In the genomic region with DNA sequence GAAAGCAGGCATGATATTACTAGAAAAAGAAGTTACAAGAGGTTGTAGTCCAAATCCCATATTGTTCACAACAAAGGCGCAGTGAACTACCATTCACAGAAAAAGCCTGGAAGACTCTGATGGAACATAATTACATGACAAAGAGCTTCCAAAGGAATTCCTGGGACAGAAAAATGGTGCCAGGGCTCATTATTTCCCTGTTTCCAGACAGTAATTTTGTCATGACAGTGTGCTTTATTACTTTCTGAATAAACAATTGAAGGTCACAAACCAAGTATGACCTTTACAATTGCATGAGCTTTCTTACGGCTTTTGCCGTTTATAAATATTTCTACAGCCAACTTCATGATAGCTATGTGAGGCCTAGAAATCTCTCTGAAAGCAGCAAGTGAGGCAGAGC, we compare ENCODE assay signal across 1 cellular context.
TF ChIP-seq lines count a peak whose summit lies in the region.

No MANE protein-coding gene starts in this region.

TF ChIP-seq in GM23338, 12 proteins besides CTCF, POLR2A, EP300 and RAD21 (continued from another document):
- TF ChIP-seq, protein P1, sequence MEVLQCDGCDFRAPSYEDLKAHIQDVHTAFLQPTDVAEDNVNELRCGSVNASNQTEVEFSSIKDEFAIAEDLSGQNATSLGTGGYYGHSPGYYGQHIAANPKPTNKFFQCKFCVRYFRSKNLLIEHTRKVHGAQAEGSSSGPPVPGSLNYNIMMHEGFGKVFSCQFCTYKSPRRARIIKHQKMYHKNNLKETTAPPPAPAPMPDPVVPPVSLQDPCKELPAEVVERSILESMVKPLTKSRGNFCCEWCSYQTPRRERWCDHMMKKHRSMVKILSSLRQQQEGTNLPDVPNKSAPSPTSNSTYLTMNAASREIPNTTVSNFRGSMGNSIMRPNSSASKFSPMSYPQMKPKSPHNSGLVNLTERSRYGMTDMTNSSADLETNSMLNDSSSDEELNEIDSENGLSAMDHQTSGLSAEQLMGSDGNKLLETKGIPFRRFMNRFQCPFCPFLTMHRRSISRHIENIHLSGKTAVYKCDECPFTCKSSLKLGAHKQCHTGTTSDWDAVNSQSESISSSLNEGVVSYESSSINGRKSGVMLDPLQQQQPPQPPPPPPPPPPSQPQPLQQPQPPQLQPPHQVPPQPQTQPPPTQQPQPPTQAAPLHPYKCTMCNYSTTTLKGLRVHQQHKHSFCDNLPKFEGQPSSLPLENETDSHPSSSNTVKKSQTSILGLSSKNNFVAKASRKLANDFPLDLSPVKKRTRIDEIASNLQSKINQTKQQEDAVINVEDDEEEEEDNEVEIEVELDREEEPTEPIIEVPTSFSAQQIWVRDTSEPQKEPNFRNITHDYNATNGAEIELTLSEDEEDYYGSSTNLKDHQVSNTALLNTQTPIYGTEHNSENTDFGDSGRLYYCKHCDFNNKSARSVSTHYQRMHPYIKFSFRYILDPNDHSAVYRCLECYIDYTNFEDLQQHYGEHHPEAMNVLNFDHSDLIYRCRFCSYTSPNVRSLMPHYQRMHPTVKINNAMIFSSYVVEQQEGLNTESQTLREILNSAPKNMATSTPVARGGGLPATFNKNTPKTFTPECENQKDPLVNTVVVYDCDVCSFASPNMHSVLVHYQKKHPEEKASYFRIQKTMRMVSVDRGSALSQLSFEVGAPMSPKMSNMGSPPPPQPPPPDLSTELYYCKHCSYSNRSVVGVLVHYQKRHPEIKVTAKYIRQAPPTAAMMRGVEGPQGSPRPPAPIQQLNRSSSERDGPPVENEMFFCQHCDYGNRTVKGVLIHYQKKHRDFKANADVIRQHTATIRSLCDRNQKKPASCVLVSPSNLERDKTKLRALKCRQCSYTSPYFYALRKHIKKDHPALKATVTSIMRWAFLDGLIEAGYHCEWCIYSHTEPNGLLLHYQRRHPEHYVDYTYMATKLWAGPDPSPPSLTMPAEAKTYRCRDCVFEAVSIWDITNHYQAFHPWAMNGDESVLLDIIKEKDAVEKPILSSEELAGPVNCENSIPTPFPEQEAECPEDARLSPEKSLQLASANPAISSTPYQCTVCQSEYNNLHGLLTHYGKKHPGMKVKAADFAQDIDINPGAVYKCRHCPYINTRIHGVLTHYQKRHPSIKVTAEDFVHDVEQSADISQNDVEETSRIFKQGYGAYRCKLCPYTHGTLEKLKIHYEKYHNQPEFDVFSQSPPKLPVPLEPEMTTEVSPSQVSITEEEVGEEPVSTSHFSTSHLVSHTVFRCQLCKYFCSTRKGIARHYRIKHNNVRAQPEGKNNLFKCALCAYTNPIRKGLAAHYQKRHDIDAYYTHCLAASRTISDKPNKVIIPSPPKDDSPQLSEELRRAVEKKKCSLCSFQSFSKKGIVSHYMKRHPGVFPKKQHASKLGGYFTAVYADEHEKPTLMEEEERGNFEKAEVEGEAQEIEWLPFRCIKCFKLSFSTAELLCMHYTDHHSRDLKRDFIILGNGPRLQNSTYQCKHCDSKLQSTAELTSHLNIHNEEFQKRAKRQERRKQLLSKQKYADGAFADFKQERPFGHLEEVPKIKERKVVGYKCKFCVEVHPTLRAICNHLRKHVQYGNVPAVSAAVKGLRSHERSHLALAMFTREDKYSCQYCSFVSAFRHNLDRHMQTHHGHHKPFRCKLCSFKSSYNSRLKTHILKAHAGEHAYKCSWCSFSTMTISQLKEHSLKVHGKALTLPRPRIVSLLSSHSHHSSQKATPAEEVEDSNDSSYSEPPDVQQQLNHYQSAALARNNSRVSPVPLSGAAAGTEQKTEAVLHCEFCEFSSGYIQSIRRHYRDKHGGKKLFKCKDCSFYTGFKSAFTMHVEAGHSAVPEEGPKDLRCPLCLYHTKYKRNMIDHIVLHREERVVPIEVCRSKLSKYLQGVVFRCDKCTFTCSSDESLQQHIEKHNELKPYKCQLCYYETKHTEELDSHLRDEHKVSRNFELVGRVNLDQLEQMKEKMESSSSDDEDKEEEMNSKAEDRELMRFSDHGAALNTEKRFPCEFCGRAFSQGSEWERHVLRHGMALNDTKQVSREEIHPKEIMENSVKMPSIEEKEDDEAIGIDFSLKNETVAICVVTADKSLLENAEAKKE (CRISPR knock-in tag; IDR thresholded peaks at IDR 0.05): no peak
- TF ChIP-seq, protein P2, sequence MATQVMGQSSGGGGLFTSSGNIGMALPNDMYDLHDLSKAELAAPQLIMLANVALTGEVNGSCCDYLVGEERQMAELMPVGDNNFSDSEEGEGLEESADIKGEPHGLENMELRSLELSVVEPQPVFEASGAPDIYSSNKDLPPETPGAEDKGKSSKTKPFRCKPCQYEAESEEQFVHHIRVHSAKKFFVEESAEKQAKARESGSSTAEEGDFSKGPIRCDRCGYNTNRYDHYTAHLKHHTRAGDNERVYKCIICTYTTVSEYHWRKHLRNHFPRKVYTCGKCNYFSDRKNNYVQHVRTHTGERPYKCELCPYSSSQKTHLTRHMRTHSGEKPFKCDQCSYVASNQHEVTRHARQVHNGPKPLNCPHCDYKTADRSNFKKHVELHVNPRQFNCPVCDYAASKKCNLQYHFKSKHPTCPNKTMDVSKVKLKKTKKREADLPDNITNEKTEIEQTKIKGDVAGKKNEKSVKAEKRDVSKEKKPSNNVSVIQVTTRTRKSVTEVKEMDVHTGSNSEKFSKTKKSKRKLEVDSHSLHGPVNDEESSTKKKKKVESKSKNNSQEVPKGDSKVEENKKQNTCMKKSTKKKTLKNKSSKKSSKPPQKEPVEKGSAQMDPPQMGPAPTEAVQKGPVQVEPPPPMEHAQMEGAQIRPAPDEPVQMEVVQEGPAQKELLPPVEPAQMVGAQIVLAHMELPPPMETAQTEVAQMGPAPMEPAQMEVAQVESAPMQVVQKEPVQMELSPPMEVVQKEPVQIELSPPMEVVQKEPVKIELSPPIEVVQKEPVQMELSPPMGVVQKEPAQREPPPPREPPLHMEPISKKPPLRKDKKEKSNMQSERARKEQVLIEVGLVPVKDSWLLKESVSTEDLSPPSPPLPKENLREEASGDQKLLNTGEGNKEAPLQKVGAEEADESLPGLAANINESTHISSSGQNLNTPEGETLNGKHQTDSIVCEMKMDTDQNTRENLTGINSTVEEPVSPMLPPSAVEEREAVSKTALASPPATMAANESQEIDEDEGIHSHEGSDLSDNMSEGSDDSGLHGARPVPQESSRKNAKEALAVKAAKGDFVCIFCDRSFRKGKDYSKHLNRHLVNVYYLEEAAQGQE (IDR thresholded peaks at IDR 0.05; ENCODE audit: unreplicated experiment): no peak
- TF ChIP-seq EZH2 (IDR thresholded peaks at IDR 0.05; ENCODE audit: low read depth, unreplicated experiment): no peak
